Comparison of ENCODE assay signal across 8 cellular contexts in the genomic region with DNA sequence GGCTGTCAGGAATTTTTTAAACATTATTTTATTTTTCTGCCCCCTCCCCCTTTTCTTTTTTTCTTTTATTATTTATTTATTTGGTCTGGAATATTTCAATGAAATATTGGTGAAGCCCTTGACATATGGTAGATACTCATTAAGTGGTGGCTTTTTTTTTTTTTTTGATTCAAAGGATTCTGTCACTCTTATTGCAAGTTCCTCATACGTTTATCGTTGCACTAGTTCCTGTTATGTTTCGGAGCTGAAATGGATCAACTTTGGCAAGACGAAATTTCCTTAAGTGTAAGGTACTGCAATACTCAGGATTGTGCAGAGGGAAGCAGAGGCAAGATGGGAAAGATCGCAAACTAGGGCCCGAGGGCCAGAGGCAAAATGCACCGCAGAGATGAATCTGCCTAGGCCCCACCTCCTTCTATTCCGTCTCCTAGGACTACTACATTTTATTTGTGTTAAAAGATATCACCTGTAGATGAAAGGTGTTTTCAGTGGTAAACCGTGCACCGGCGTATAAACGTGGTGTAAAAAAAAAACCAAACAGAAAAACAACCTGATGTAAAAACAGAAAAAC. TPM values are rescaled to one million over a fixed set of nuclear protein-coding genes. Genes with fewer than 3 reads are reported as not detected.
DNase-seq lines count a peak whose midpoint lies in the region; ATAC-seq, FAIRE-seq and TF ChIP-seq lines count a peak whose summit lies in the region.

No MANE protein-coding gene starts in this region.

- peaks cover 40% of the 10 kb centered on the region for H3K27me3 Mint-ChIP-seq in stimulated activated naive CD8-positive, alpha-beta T cell treated with anti-CD3 and anti-CD28 coated beads, Interleukin-15, amount 100 ng/mL, for 72 hours

- peak; percentile 73 for DNase-seq in A673 (ENCODE audit: low spot score)
- peak; percentile 54 for DNase-seq in GM13976 (ENCODE audit: low spot score)
- DNase-seq in RPMI7951 (ENCODE audit: low read depth), result peak; percentile 72
- DNase-seq in bronchial epithelial cell (ENCODE audit: low read depth), result peak; percentile 49
- peak in 1 of 2 donors; percentile 54 for DNase-seq in stimulated activated naive CD8-positive, alpha-beta T cell treated with anti-CD3 and anti-CD28 coated beads, Interleukin-15, amount 100 ng/mL, for 72 hours

- intact Hi-C loops in A673 (cut with micrococcal nuclease; ENCODE audit: unreplicated experiment), result loop anchor here (5.0 to 10.0 kb wide), 2 partner anchors 465 to 532 kb away; no protein-coding TSS in a partner anchor

- no peak for TF ChIP-seq CTCF in A673 (conservative IDR thresholded peaks at IDR 0.05; ENCODE audit: low read depth, low read length)
- no peak for TF ChIP-seq CTCF in GM13976 (IDR thresholded peaks at IDR 0.05; ENCODE audit: borderline replicate concordance, control extremely low read depth, extremely low read depth, insufficient read depth, missing control alignments)
- TF ChIP-seq CTCF in bronchial epithelial cell (IDR thresholded peaks at IDR 0.05; ENCODE audit: insufficient read depth, low read length, severe bottlenecking), result no peak

- no peaks in the 10 kb centered on the region for H3K9me3 Mint-ChIP-seq in stimulated activated naive CD8-positive, alpha-beta T cell treated with anti-CD3 and anti-CD28 coated beads, Interleukin-15, amount 100 ng/mL, for 72 hours

- BruUV-seq in A673 (replicated peaks; lab: Mats Ljungman, UMichigan), result no TSS peak

- H3K27me3 ChIP-seq in A673 (replicated peaks; ENCODE audit: insufficient read depth, low read depth, low read length, poor library complexity) (peaks cover 19% of the 10 kb centered on the region), HUES48 (ENCODE audit: control insufficient read depth, insufficient read depth, low read length) (peaks cover 61% of the 10 kb centered on the region), bronchial epithelial cell (ENCODE audit: control insufficient read depth, insufficient read depth, low read length) (peaks cover 16% of the 10 kb centered on the region), layer of hippocampus (ENCODE audit: control insufficient read depth, insufficient read depth, low read length) (peaks cover 14% of the 10 kb centered on the region)

- no peak overlapping the region for H3K9ac ChIP-seq in HUES48 (ENCODE audit: low read depth, low read length)

- peak overlapping the region; percentile 98 to 99 for H3K27ac Mint-ChIP-seq in stimulated activated naive CD8-positive, alpha-beta T cell treated with anti-CD3 and anti-CD28 coated beads, Interleukin-15, amount 100 ng/mL, for 72 hours

- peak; percentile 32 for ATAC-seq in stimulated activated naive CD8-positive, alpha-beta T cell treated with anti-CD3 and anti-CD28 coated beads, Interleukin-15, amount 100 ng/mL, for 72 hours
- no peak for ATAC-seq in HG03196 (IDR thresholded peaks at IDR 0.05; ENCODE audit: unreplicated experiment)

- POLR2A ChIA-PET in A673 (lab: Charles Lee; ENCODE audit: low non-redundant PET), result no interaction called here

- in situ Hi-C loops in GM13976 (cut with MboI; ENCODE audit: low sequenced_read_pairs, unreplicated experiment), result loop anchor here (10.0 to 25.0 kb wide), 2 partner anchors 385 to 902 kb away; no protein-coding TSS in a partner anchor

- no peaks in the 10 kb centered on the region for H3K36me3 ChIP-seq in A673 (ENCODE audit: insufficient read depth, low read length, poor library complexity, severe bottlenecking)
- no peaks in the 10 kb centered on the region for H3K36me3 ChIP-seq in HUES48 (ENCODE audit: control insufficient read depth, insufficient read depth, low read length)
- no peaks in the 10 kb centered on the region for H3K36me3 ChIP-seq in bronchial epithelial cell (ENCODE audit: control insufficient read depth, insufficient read depth, low read length)

- H3K4me3 ChIP-seq in A673 (ENCODE audit: low read depth, low read length, poor library complexity, severe bottlenecking), result peak overlapping the region; percentile 81
- H3K4me3 ChIP-seq in HUES48 (ENCODE audit: low read depth, low read length), result peak overlapping the region; percentile 88
- H3K4me3 ChIP-seq in bronchial epithelial cell (ENCODE audit: low read depth, low read length), result peak overlapping the region; percentile 93

- H3K4me1 ChIP-seq in A673 (ENCODE audit: insufficient read depth, low read length, poor library complexity, severe bottlenecking) (peaks cover 25% of the 10 kb centered on the region), HUES48 (ENCODE audit: control insufficient read depth, insufficient read depth, low read length) (peaks cover 48% of the 10 kb centered on the region)

- H3K4me1 Mint-ChIP-seq in stimulated activated naive CD8-positive, alpha-beta T cell treated with anti-CD3 and anti-CD28 coated beads, Interleukin-15, amount 100 ng/mL, for 72 hours, result peaks cover 52% of the 10 kb centered on the region

- H3K9me3 ChIP-seq in A673 (ENCODE audit: low read depth, low read length, poor library complexity, severe bottlenecking) (no peaks in the 10 kb centered on the region), HUES48 (ENCODE audit: control insufficient read depth, insufficient read depth, low read length) (no peaks in the 10 kb centered on the region)

- CTCF ChIA-PET in A673 (lab: Charles Lee), result interaction anchor here (1.0 kb wide), 1 partner anchor 895 kb away, joined by 3 read pairs; no protein-coding TSS in a partner anchor

- H3K4me3 Mint-ChIP-seq in stimulated activated naive CD8-positive, alpha-beta T cell treated with anti-CD3 and anti-CD28 coated beads, Interleukin-15, amount 100 ng/mL, for 72 hours, result peak overlapping the region; percentile 93 to 95

- peak overlapping the region; percentile 75 for H3K27ac ChIP-seq in A673 (ENCODE audit: low read depth, low read length, poor library complexity, severe bottlenecking)
- peak overlapping the region; percentile 3 for H3K27ac ChIP-seq in HUES48 (ENCODE audit: low read depth, low read length)
- H3K27ac ChIP-seq in layer of hippocampus (ENCODE audit: low read depth, low read length), result peak overlapping the region; percentile 96

- FAIRE-seq in bronchial epithelial cell (lab: Jason Lieb, UNC), result no peak

RNA-seq across cellular contexts. Expression of a gene that starts 0.4 kb away (rescaled TPM):
- not detected in 2 replicates for total RNA-seq in A673 (2021)
- total RNA-seq in RPMI7951 (2014; rRNA removed; shearing (Covaris generic)), result not detected in 2 replicates
- not detected in 2 replicates for total RNA-seq in bronchial epithelial cell

RNA-seq across cellular contexts. Expression of a gene that starts 14.1 kb away (rescaled TPM):
- total RNA-seq in A673 (2021), result 0.21 and 0.37 TPM in 2 replicates
- total RNA-seq in RPMI7951 (2014; rRNA removed; shearing (Covaris generic)), result not detected in 2 replicates
- total RNA-seq in bronchial epithelial cell, result under 0.01 TPM in 2 replicates

Comparison
In these comparisons a context has a peak if more than half of its experiments do, and no peak if none do; other contexts are left out.
1. H3K27ac ChIP-seq: peak in every context shown above with its lines; median percentile 96 in layer of hippocampus; 75 in A673; 3 in HUES48.